ENCODE assay signal across 9 cellular contexts in genomic region chr2:65377556-65378307, GRCh38. TPM values are rescaled to one million over a fixed set of nuclear protein-coding genes. Genes with fewer than 3 reads are reported as not detected.
DNase-seq lines count a peak whose midpoint lies in the region; ATAC-seq, FAIRE-seq and TF ChIP-seq lines count a peak whose summit lies in the region.
"Had no signal": no experiment of that assay in that cellular context is flagged by ENCODE, and none has a peak within 500 bp of the region (broad histone marks: within the 10 kb centered on the region; RNA-seq: fewer than 3 reads in every experiment).

No MANE protein-coding gene starts in this region.

- peaks cover 5 to 32% of the 10 kb centered on the region in 2 donors for H3K4me1 ChIP-seq in adrenal gland (replicated peaks in 1 of 2)
- peaks cover 26 to 75% (median 58%) of the 10 kb centered on the region in 4 donors for H3K4me1 ChIP-seq in liver (ENCODE audit: control insufficient read depth in 4 of 4, insufficient read depth in 4 of 4, low read length in 3 of 4)
- peaks cover 27 to 55% of the 10 kb centered on the region in 2 donors for H3K4me1 ChIP-seq in kidney (ENCODE audit: control insufficient read depth in 1 of 2, insufficient read depth in 1 of 2, low read depth in 1 of 2, low read length in 2 of 2)

- no peak for TF ChIP-seq RAD21 in liver (IDR thresholded peaks at IDR 0.05)

- H3K9me3 Mint-ChIP-seq in CD14-positive monocyte, result no peaks in the 10 kb centered on the region
- H3K9me3 Mint-ChIP-seq: memory B cell had no signal

- H3K27me3 ChIP-seq in adrenal gland, result no peaks in the 10 kb centered on the region
- no peaks in the 10 kb centered on the region for H3K27me3 ChIP-seq in liver (ENCODE audit: control insufficient read depth in 4 of 4, insufficient read depth in 4 of 4, low read length in 3 of 4)

- 47 to 67% (median 53%) methylated on average over 4 to 5 of the region's 5 CpGs for WGBS in adrenal gland, 4 donors
- 48% methylated on average over 5 of the region's 5 CpGs for WGBS in liver

- peaks cover 40% of the 10 kb centered on the region for H3K4me1 Mint-ChIP-seq in CD14-positive monocyte

- H3K4me3 Mint-ChIP-seq in CD14-positive monocyte, result peak overlapping the region in 1 of 2 donors; percentile 60
- H3K4me3 Mint-ChIP-seq: memory B cell had no signal

- TF ChIP-seq CTCF in CD14-positive monocyte (IDR thresholded peaks at IDR 0.05) (no peak), adrenal gland (IDR thresholded peaks at IDR 0.05) (no peak), liver (IDR thresholded peaks at IDR 0.05; ENCODE audit: low read depth, low read length, missing input control) (no peak), kidney (IDR thresholded peaks at IDR 0.05; ENCODE audit: borderline replicate concordance, extremely low read depth, insufficient read depth) (no peak)

- DNase-seq in CD14-positive monocyte (ENCODE audit: low spot score), result peak; percentile 63
- peak; percentile 96 for DNase-seq in HT1080 (ENCODE audit: low read depth)
- peak in 5 of 7 donors; percentile 29 to 62 (median 33) for DNase-seq in adrenal gland
- DNase-seq in kidney, result no peak
- DNase-seq in globus pallidus (ENCODE audit: low spot score), result no peak
- DNase-seq in NCI-H524 (lab: John Stamatoyannopoulos, UW), result no peak

- no peak overlapping the region for H3K9ac ChIP-seq in liver (ENCODE audit: low read depth in 1 of 2, low read length in 2 of 2)
- no peak overlapping the region for H3K9ac ChIP-seq in kidney (ENCODE audit: low read length in 2 of 2)

- H3K27ac Mint-ChIP-seq in CD14-positive monocyte, result peak overlapping the region in 3 of 7 donors; percentile 23 to 37 (median 27)
- H3K27ac Mint-ChIP-seq: memory B cell had no signal

- H3K27ac ChIP-seq in adrenal gland, result peak overlapping the region in 1 of 5 donors; percentile 13
- peak overlapping the region; percentile 42 to 44 for H3K27ac ChIP-seq in liver (ENCODE audit: low read depth in 1 of 2, low read length in 2 of 2)
- H3K27ac ChIP-seq in kidney (ENCODE audit: low read depth in 2 of 2, low read length in 2 of 2), result no peak overlapping the region

- intact Hi-C loops in CD14-positive monocyte (cut with micrococcal nuclease) (no loop called here), adrenal gland (cut with DNase I) (no loop called here), kidney (cut with DNase I) (no loop called here)

- peaks cover 0 to 4% (median 0%) of the 10 kb centered on the region in 3 donors for H3K27me3 Mint-ChIP-seq in CD14-positive monocyte (ENCODE audit: low read depth in 3 of 3)

- no peaks in the 10 kb centered on the region for H3K9me3 ChIP-seq in adrenal gland (replicated peaks in 1 of 3)
- H3K9me3 ChIP-seq in liver (ENCODE audit: control insufficient read depth in 4 of 4, low read length in 3 of 4), result no peaks in the 10 kb centered on the region
- no peaks in the 10 kb centered on the region for H3K9me3 ChIP-seq in kidney (ENCODE audit: control insufficient read depth in 1 of 2, low read length in 2 of 2)

- no peak overlapping the region for H3K4me3 ChIP-seq in adrenal gland
- no peak overlapping the region for H3K4me3 ChIP-seq in liver (ENCODE audit: low read depth in 1 of 3, low read length in 3 of 3)
- H3K4me3 ChIP-seq in kidney (ENCODE audit: low read length in 2 of 2), result no peak overlapping the region

- ATAC-seq in HG02588 (IDR thresholded peaks at IDR 0.05; ENCODE audit: unreplicated experiment), result no peak

- FAIRE-seq in kidney (lab: Jason Lieb, UNC), result no peak

- no peak for TF ChIP-seq POLR2A in adrenal gland (IDR thresholded peaks at IDR 0.05)

- H3K36me3 ChIP-seq in adrenal gland (replicated peaks in 1 of 2) (no peaks in the 10 kb centered on the region), liver (ENCODE audit: control insufficient read depth in 4 of 4, insufficient read depth in 3 of 4, low read depth in 1 of 4, low read length in 3 of 4) (no peaks in the 10 kb centered on the region), kidney (ENCODE audit: control insufficient read depth in 1 of 2, insufficient read depth in 2 of 2, low read length in 2 of 2) (no peaks in the 10 kb centered on the region)

- H3K36me3 Mint-ChIP-seq in CD14-positive monocyte, result peaks cover 0 to 4% of the 10 kb centered on the region in 2 donors
- H3K36me3 Mint-ChIP-seq: memory B cell had no signal

TF ChIP-seq in liver, 16 proteins besides CTCF, POLR2A, EP300 and RAD21:
- no peak for TF ChIP-seq ATF3 (IDR thresholded peaks at IDR 0.05)
- no peak for TF ChIP-seq ZBTB33 (IDR thresholded peaks at IDR 0.05)
- TF ChIP-seq JUND (IDR thresholded peaks at IDR 0.05), result peak in 1 of 2 donors; percentile 50
- TF ChIP-seq FOXA2 (IDR thresholded peaks at IDR 0.05), result peak; percentile 13
- peak; percentile 23 to 57 for TF ChIP-seq HNF4A (conservative IDR thresholded peaks at IDR 0.05)
- TF ChIP-seq RXRA (IDR thresholded peaks at IDR 0.05), result peak in 1 of 2 donors; percentile 14
- no peak for TF ChIP-seq NR2F2 (IDR thresholded peaks at IDR 0.05)

RNA-seq across cellular contexts. Expression of gene SPRED2, which starts 54.7 kb away (rescaled TPM):
- under 1 TPM; 0.20 to 0.33 TPM for polyA plus RNA-seq in CD14-positive monocyte
- total RNA-seq in HT1080 (2014; rRNA removed; shearing (Covaris generic)), result 15.4 and 25.8 TPM in 2 replicates
- polyA plus RNA-seq in HT1080 (2015; cell fraction: cytosol; rRNA removed), result 36.5 and 43.2 TPM in 2 replicates
- 32.4 and 33.7 TPM in 2 replicates for polyA plus RNA-seq in HT1080 (2015; cell fraction: nucleus; rRNA removed)
- total RNA-seq in adrenal gland, result 10 to 100 TPM; 12.0 to 28.4 (median 18.2) TPM
- 10 to 100 TPM in 2 of 3 donors, 1 to 10 TPM in 1; 8.8 to 16.5 (median 13.2) TPM for polyA plus RNA-seq in adrenal gland
- 1 to 10 TPM; 6.9 to 7.5 TPM for total RNA-seq in liver
- 1 to 10 TPM; 6.7 to 7.3 TPM for polyA plus RNA-seq in liver
- total RNA-seq in kidney, result 42.3 TPM
- polyA plus RNA-seq in kidney (ENCODE audit: insufficient read depth, low read depth, low replicate concordance), result 8.9 TPM

Comparison
In these comparisons a context has a peak if more than half of its experiments do, and no peak if none do; other contexts are left out.
1. DNase-seq: peak in CD14-positive monocyte (single experiment), HT1080 (single experiment) and adrenal gland (5 of 7); none in kidney (single experiment), globus pallidus (single experiment) and NCI-H524 (0 of 2).
2. H3K27ac ChIP-seq: peak in liver (2 of 2); none in kidney (0 of 2).